8 cellular contexts compared by ENCODE assay signal in the genomic region with DNA sequence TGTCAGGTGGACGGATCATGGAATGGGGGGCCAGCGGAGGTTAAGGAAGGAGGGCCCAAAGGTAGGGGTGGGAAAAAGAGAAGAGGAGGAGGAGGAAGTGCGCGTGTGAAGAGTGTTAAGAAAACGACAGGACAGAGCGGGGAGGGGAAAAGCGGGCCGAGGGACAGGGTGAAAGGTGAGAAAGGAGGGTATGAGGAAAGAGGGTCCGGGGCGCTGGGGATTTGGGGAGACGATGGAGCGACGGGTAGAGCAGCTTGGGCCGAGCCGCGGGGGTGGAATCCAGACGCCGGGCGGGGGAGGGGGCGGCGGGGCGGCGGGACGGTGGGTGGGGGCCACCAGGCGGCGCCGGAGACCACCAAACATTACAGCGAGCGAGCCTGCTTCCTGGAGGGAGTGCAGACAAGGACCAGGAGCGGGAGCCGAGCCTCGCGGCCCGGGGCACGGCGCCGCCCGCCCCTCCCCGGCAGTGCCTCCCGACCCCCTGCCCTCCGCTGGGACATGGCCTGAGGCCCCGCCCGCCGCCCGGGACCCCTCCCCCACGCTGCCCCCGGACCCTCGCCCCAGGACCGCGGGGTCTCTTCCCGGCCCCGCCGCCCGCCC. TPM values are rescaled to one million over a fixed set of nuclear protein-coding genes. Genes with fewer than 3 reads are reported as not detected.
A peak's percentile ranks its signal among the peaks of the same experiment; 100 is the strongest.
DNase-seq lines count a peak whose midpoint lies in the region; ATAC-seq and TF ChIP-seq lines count a peak whose summit lies in the region.
"Not testable (repeated sequence)": the region's sequence is repeated elsewhere in the genome, so short reads cannot be mapped to it uniquely, and the experiment has no call there.

No MANE protein-coding gene starts in this region.

- peak overlapping the region; percentile 66 for H3K27ac ChIP-seq in CD4-positive, alpha-beta memory T cell (ENCODE audit: low read depth, low read length)
- peak overlapping the region; percentile 81 to 95 (median 88) for H3K27ac ChIP-seq in Peyer's patch

- H3K27me3 Mint-ChIP-seq in CD4-positive, alpha-beta memory T cell; naive B cell; stimulated activated naive B cell treated with anti-CD40 and anti-IgM and Interleukin-4, amounts not matched to agents 10 μg/mL and 1 μg/mL and 100 μg/mL, for 72 hours: not testable (repeated sequence)

- H3K9ac ChIP-seq in adipocyte (ENCODE audit: low read length) = peak overlapping the region; percentile 78

- peak overlapping the region in 2 of 7 donors; percentile 64 to 87 for H3K27ac Mint-ChIP-seq in CD4-positive, alpha-beta memory T cell
- peak overlapping the region in 4 of 6 donors; percentile 97 to 98 (median 97) for H3K27ac Mint-ChIP-seq in naive B cell
- peak overlapping the region; percentile 95 for H3K27ac Mint-ChIP-seq in stimulated activated naive B cell treated with anti-CD40 and anti-IgM and Interleukin-4, amounts not matched to agents 10 μg/mL and 1 μg/mL and 100 μg/mL, for 72 hours

- H3K4me3 Mint-ChIP-seq in CD4-positive, alpha-beta memory T cell = peak overlapping the region; percentile 81 to 93 (median 88)
- H3K4me3 Mint-ChIP-seq in naive B cell = peak overlapping the region; percentile 91 to 99 (median 95)
- H3K4me3 Mint-ChIP-seq in stimulated activated naive B cell treated with anti-CD40 and anti-IgM and Interleukin-4, amounts not matched to agents 10 μg/mL and 1 μg/mL and 100 μg/mL, for 72 hours = peak overlapping the region; percentile 89 to 95

- ATAC-seq in GM21423 (IDR thresholded peaks at IDR 0.05; ENCODE audit: unreplicated experiment) (peak; percentile 8), HG03103 (IDR thresholded peaks at IDR 0.05; ENCODE audit: low read depth, unreplicated experiment) (peak; percentile 11), naive B cell (ENCODE audit: low read depth in 2 of 2) (peak in 1 of 2 donors; percentile 3)
- ATAC-seq in stimulated activated naive B cell treated with anti-CD40 and anti-IgM and Interleukin-4, amounts not matched to agents 10 μg/mL and 1 μg/mL and 100 μg/mL, for 72 hours (replicated peaks) = peak; percentile 5

- not testable (repeated sequence) for H3K9me3 Mint-ChIP-seq in CD4-positive, alpha-beta memory T cell; naive B cell; stimulated activated naive B cell treated with anti-CD40 and anti-IgM and Interleukin-4, amounts not matched to agents 10 μg/mL and 1 μg/mL and 100 μg/mL, for 72 hours

- intact Hi-C loops in CD4-positive, alpha-beta memory T cell (cut with micrococcal nuclease) = not testable (repeated sequence)

- H3K4me1 ChIP-seq in CD4-positive, alpha-beta memory T cell (ENCODE audit: insufficient read depth, low read length); adipocyte (ENCODE audit: control insufficient read depth, insufficient read depth, low read length): not testable (repeated sequence)
- H3K4me1 ChIP-seq in Peyer's patch = peaks cover 0 to 12% (median 0%) of the 10 kb centered on the region in 4 donors

- CTCF ChIA-PET in CD4-positive, alpha-beta memory T cell (lab: Charles Lee; ENCODE audit: partially characterized antibody) = not testable (repeated sequence)

- H3K9me3 ChIP-seq in CD4-positive, alpha-beta memory T cell (ENCODE audit: control insufficient read depth in 1 of 2, low read length in 2 of 2); Peyer's patch; adipocyte (ENCODE audit: control insufficient read depth, low read length): not testable (repeated sequence)

- peaks cover 14 to 25% (median 17%) of the 10 kb centered on the region in 4 donors for H3K4me1 Mint-ChIP-seq in CD4-positive, alpha-beta memory T cell
- peaks cover 11 to 23% (median 20%) of the 10 kb centered on the region in 3 donors for H3K4me1 Mint-ChIP-seq in naive B cell
- peaks cover 8 to 23% of the 10 kb centered on the region in 2 donors for H3K4me1 Mint-ChIP-seq in stimulated activated naive B cell treated with anti-CD40 and anti-IgM and Interleukin-4, amounts not matched to agents 10 μg/mL and 1 μg/mL and 100 μg/mL, for 72 hours

- H3K36me3 Mint-ChIP-seq in CD4-positive, alpha-beta memory T cell; naive B cell; stimulated activated naive B cell treated with anti-CD40 and anti-IgM and Interleukin-4, amounts not matched to agents 10 μg/mL and 1 μg/mL and 100 μg/mL, for 72 hours: not testable (repeated sequence)

- not testable (repeated sequence) for H3K27me3 ChIP-seq in CD4-positive, alpha-beta memory T cell (ENCODE audit: insufficient read depth, low read length); Peyer's patch; adipocyte (replicated peaks; ENCODE audit: control insufficient read depth, insufficient read depth, low read length)

- H3K4me3 ChIP-seq in CD4-positive, alpha-beta memory T cell (ENCODE audit: low read length in 2 of 2) = peak overlapping the region in 1 of 2 donors; percentile 35
- H3K4me3 ChIP-seq in Peyer's patch (peak overlapping the region; percentile 56 to 70 (median 64)), adipocyte (ENCODE audit: low read length) (peak overlapping the region; percentile 75), foreskin fibroblast (ENCODE audit: low read depth in 1 of 2, low read length in 2 of 2) (peak overlapping the region; percentile 49 to 50)

- POLR2A ChIA-PET in CD4-positive, alpha-beta memory T cell (lab: Charles Lee; ENCODE audit: partially characterized antibody) = not testable (repeated sequence)

- TF ChIP-seq POLR2A in Peyer's patch (IDR thresholded peaks at IDR 0.05) = not testable (repeated sequence)

- not testable (repeated sequence) for H3K36me3 ChIP-seq in CD4-positive, alpha-beta memory T cell (ENCODE audit: insufficient read depth, low read length); Peyer's patch; adipocyte (ENCODE audit: control insufficient read depth, insufficient read depth, low read length, severe bottlenecking)

- not testable (repeated sequence) for TF ChIP-seq CTCF in Peyer's patch (IDR thresholded peaks at IDR 0.05); foreskin fibroblast (IDR thresholded peaks at IDR 0.05; ENCODE audit: low read depth, low read length)

- DNase-seq in CD4-positive, alpha-beta memory T cell = peak in 1 of 5 donors; percentile 35
- peak in 2 of 3 donors; percentile 16 to 54 for DNase-seq in Peyer's patch
- peak; percentile 24 for DNase-seq in adipocyte (ENCODE audit: low read depth)
- not testable (repeated sequence) for DNase-seq in foreskin fibroblast; naive B cell; stimulated activated naive B cell treated with anti-CD40 and anti-IgM and Interleukin-4, amounts not matched to agents 10 μg/mL and 1 μg/mL and 100 μg/mL, for 72 hours

RNA-seq across cellular contexts. Expression of a gene that starts 15.9 kb away (rescaled TPM):
- total RNA-seq in CD4-positive, alpha-beta memory T cell = 1 to 10 TPM; 4.7 to 4.9 TPM
- under 1 TPM in 1 of 2 donors, not detected in 1; 0.39 TPM for polyA plus RNA-seq in CD4-positive, alpha-beta memory T cell
- 1 to 10 TPM in 3 of 4 donors, not detected in 1; 1.6 to 9.3 (median 3.4) TPM for total RNA-seq in Peyer's patch
- under 1 TPM in 3 of 6 donors, not detected in 3; 0.09 to 0.21 (median 0.11) TPM for polyA plus RNA-seq in naive B cell (ENCODE audit: low read depth in 6 of 6)
